ENCODE assay signal across 14 cellular contexts in genomic region chr18:22544626-22545025, GRCh38.
DNase-seq lines count a peak whose midpoint lies in the region; ATAC-seq and TF ChIP-seq lines count a peak whose summit lies in the region.
"Had no signal": no experiment of that assay in that cellular context is flagged by ENCODE, and none has a peak within 500 bp of the region (broad histone marks: within the 10 kb centered on the region; RNA-seq: fewer than 3 reads in every experiment).

No MANE protein-coding gene starts in this region.

- TF ChIP-seq CTCF in foreskin fibroblast (IDR thresholded peaks at IDR 0.05; ENCODE audit: low read depth, low read length): no peak
- TF ChIP-seq CTCF in tibial artery (IDR thresholded peaks at IDR 0.05): no peak
- no peak for TF ChIP-seq CTCF in psoas muscle (IDR thresholded peaks at IDR 0.05)

- intact Hi-C loops in tibial artery (cut with DNase I; ENCODE audit: low total_unique reads) (loop anchor here (5.0 kb wide), 1 partner anchor 57 kb away; no protein-coding TSS in a partner anchor), psoas muscle (cut with DNase I) (no loop called here)

- H3K4me1 ChIP-seq in tibial artery (peaks cover 0 to 77% (median 50%) of the 10 kb centered on the region in 4 donors), psoas muscle (no peaks in the 10 kb centered on the region)
- H3K4me1 ChIP-seq: A549, HAP-1 had no signal

- H3K27me3 ChIP-seq in MG63 (no peaks in the 10 kb centered on the region), tibial artery (no peaks in the 10 kb centered on the region), psoas muscle (ENCODE audit: insufficient read depth in 3 of 3, low read length in 2 of 3) (peaks cover 0 to 3% (median 0%) of the 10 kb centered on the region in 3 donors)

- ATAC-seq in psoas muscle: no peak
- ATAC-seq: A549 had no signal

- H3K27ac ChIP-seq in tibial artery (peak overlapping the region; percentile 43 to 68), psoas muscle (no peak overlapping the region)
- H3K27ac ChIP-seq: A549, C4-2B, HL-60 had no signal

- H3K4me3 ChIP-seq in MG63 (no peak overlapping the region), foreskin fibroblast (ENCODE audit: low read depth in 1 of 2, low read length in 2 of 2) (no peak overlapping the region), tibial artery (no peak overlapping the region), psoas muscle (no peak overlapping the region)
- H3K4me3 ChIP-seq: A549, HAP-1 had no signal

- peak; percentile 54 for DNase-seq in EH (ENCODE audit: low read depth)
- DNase-seq in MG63: peak; percentile 34
- peak; percentile 34 to 65 for DNase-seq in foreskin fibroblast
- DNase-seq in tibial artery: peak; percentile 31 to 78
- DNase-seq in psoas muscle: no peak
- DNase-seq in GM19240 (ENCODE audit: insufficient read length, low spot score): no peak
- DNase-seq in stimulated activated CD4-positive, alpha-beta T cell treated with anti-CD3 and anti-CD28 coated beads, Interleukin-1b, Interleukin-23, amount 100 ng/mL, for 48 hours: no peak
- DNase-seq: EL, NCI-H187, OCI-M1 had no signal

- H3K9me3 ChIP-seq in MG63: no peaks in the 10 kb centered on the region; the same call in 1 of the 2 replicates
- H3K9me3 ChIP-seq in tibial artery: no peaks in the 10 kb centered on the region
- H3K9me3 ChIP-seq in psoas muscle: no peaks in the 10 kb centered on the region
- H3K9me3 ChIP-seq: A549, HAP-1 had no signal

- H3K36me3 ChIP-seq in MG63 (no peaks in the 10 kb centered on the region), tibial artery (no peaks in the 10 kb centered on the region), psoas muscle (ENCODE audit: insufficient read depth in 1 of 2, low read depth in 1 of 2) (no peaks in the 10 kb centered on the region)
- H3K36me3 ChIP-seq: HAP-1 had no signal

- 58 to 72% (median 68%) methylated on average over 4 of the region's 4 CpGs for WGBS in psoas muscle, 3 donors

Comparison
In these comparisons a context has a peak if more than half of its experiments do, and no peak if none do; other contexts are left out.
1. DNase-seq: peak in EH (single experiment), MG63 (single experiment), foreskin fibroblast (2 of 2) and tibial artery (2 of 2); none in psoas muscle (0 of 2), GM19240 (single experiment) and stimulated activated CD4-positive, alpha-beta T cell treated with anti-CD3 and anti-CD28 coated beads, Interleukin-1b, Interleukin-23, amount 100 ng/mL, for 48 hours (single experiment).